34 cellular contexts compared by ENCODE assay signal in the genomic region with DNA sequence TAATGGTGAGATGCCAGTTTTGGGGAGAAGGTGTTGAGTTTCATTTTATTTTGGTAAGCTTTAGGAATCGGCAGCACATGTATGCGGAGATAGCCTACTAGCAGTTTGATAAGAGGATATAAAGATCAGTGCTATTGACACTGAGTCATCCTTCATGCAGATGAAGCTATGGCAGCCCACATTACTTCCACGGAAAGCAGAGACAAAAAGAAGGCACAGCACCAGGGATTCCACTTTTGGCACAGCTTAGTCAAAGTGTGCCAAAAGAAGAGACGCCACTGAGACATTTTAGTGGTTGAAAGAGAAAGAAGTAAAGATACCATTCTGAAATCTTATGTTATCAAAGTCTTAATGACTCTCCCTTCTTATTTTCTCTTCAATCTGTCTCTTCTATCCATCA.
"Had no signal": no experiment of that assay in that cellular context is flagged by ENCODE, and none has a peak within 500 bp of the region (broad histone marks: within the 10 kb centered on the region; RNA-seq: fewer than 3 reads in every experiment).

No MANE protein-coding gene starts in this region.

- ATAC-seq: activated CD8-positive, alpha-beta T cell treated with anti-CD3 and anti-CD28 coated beads for 36 hours; activated naive CD4-positive, alpha-beta T cell treated with anti-CD3 and anti-CD28 coated beads, Interleukin-2, amount 50 U/mL, for 72 hours; activated T-cell treated with anti-CD3 and anti-CD28 coated beads, Interleukin-2, amount 50 U/mL, for 4 hours; activated T-cell treated with anti-CD3 and anti-CD28 coated beads, Interleukin-2, amount 50 U/mL, for 72 hours; activated T-helper 17 cell treated with anti-CD3 and anti-CD28 coated beads, Interleukin-2, amount 50 U/mL, for 72 hours; body of pancreas had no signal

- FAIRE-seq: astrocyte, TTC549 had no signal

- H3K4me1 ChIP-seq: adrenal gland, body of pancreas, breast epithelium had no signal

- DNase-seq: activated B cell treated with CpG ODN at 0.5 μM for 24 hours; activated CD4-positive, alpha-beta memory T cell treated with anti-CD3 and anti-CD28 coated beads for 36 hours; activated CD4-positive, alpha-beta T cell treated with anti-CD3 and anti-CD28 coated beads for 4 hours; activated CD4-positive, alpha-beta T cell treated with anti-CD3 and anti-CD28 coated beads, Interleukin-2, amount 10 ng/mL, durations not matched to agents 24 days and 14 days; activated CD4-positive, alpha-beta T cell treated with anti-CD3 and anti-CD28 coated beads, Interleukin-2, amount 50 U/mL, for 1 hour; activated CD4-positive, alpha-beta T cell treated with anti-CD3 and anti-CD28 coated beads, Interleukin-2, amount 50 U/mL, for 4 hours; activated CD4-positive, CD25-positive, alpha-beta regulatory T cell treated with anti-CD3 and anti-CD28 coated beads, Interleukin-2, amount 50 U/mL, for 72 hours; activated CD8-positive, alpha-beta memory T cell treated with anti-CD3 and anti-CD28 coated beads, Interleukin-2, amount 50 U/mL, for 4 hours; activated CD8-positive, alpha-beta T cell treated with anti-CD3 and anti-CD28 coated beads for 36 hours; activated effector memory CD4-positive, alpha-beta T cell treated with anti-CD3 and anti-CD28 coated beads, Interleukin-2, amount 50 U/mL, for 16 hours; activated gamma-delta T cell treated with Interleukin-2 at 50 U/mL for 16 hours; activated naive CD4-positive, alpha-beta T cell; activated naive CD4-positive, alpha-beta T cell treated with anti-CD3 and anti-CD28 coated beads for 36 hours; activated naive CD4-positive, alpha-beta T cell treated with anti-CD3 and anti-CD28 coated beads, Interleukin-2, amount 50 U/mL, for 16 hours; activated naive CD8-positive, alpha-beta T cell treated with anti-CD3 and anti-CD28 coated beads for 36 hours; activated T-cell treated with anti-CD3 and anti-CD28 coated beads for 4 hours; activated T-cell treated with anti-CD3 and anti-CD28 coated beads, Interleukin-2, amount 50 U/mL, for 1 hour; activated T-cell treated with anti-CD3 and anti-CD28 coated beads, Interleukin-2, amount 50 U/mL, for 4 hours; activated T-cell treated with anti-CD3 and anti-CD28 coated beads, Interleukin-2, amount 50 U/mL, for 72 hours; adrenal gland; amniotic stem cell; aorta; body of pancreas; brain microvascular endothelial cell; cerebellar nuclear complex; T-helper 1 cell; T-helper 2 cell; T-helper 9 cell had no signal

- H3K9me3 ChIP-seq: adrenal gland, body of pancreas, breast epithelium had no signal

- H3K36me3 ChIP-seq: adrenal gland, brain microvascular endothelial cell, breast epithelium had no signal

- H3K27ac ChIP-seq: adrenal gland, body of pancreas, brain microvascular endothelial cell, breast epithelium, VCaP had no signal

- H3K27me3 ChIP-seq: adrenal gland, body of pancreas, brain microvascular endothelial cell, breast epithelium had no signal

- H3K4me3 ChIP-seq: adrenal gland, body of pancreas, breast epithelium had no signal
